In genomic region chr1:210237981-210238380, GRCh38 we compare ENCODE assay signal across 19 cellular contexts. TPM values are rescaled to one million over a fixed set of nuclear protein-coding genes. Genes with fewer than 3 reads are reported as not detected.
A peak's percentile ranks its signal among the peaks of the same experiment; 100 is the strongest.
DNase-seq lines count a peak whose midpoint lies in the region; ATAC-seq and TF ChIP-seq lines count a peak whose summit lies in the region.
"Had no signal": no experiment of that assay in that cellular context is flagged by ENCODE, and none has a peak within 500 bp of the region (broad histone marks: within the 10 kb centered on the region; RNA-seq: fewer than 3 reads in every experiment).

No MANE protein-coding gene starts in this region.

- H3K9ac ChIP-seq in neural progenitor cell, result no peak overlapping the region

- TF ChIP-seq CTCF in astrocyte of the cerebellum (IDR thresholded peaks at IDR 0.05; ENCODE audit: low read depth, low read length, missing control alignments) (no peak), fibroblast of the aortic adventitia (IDR thresholded peaks at IDR 0.05; ENCODE audit: insufficient read depth, low read length) (no peak), neural progenitor cell (IDR thresholded peaks at IDR 0.05) (no peak), suprapubic skin (IDR thresholded peaks at IDR 0.05) (no peak)

- H3K36me3 Mint-ChIP-seq in neural progenitor cell, result peaks cover 6% of the 10 kb centered on the region
- H3K36me3 Mint-ChIP-seq: activated naive CD8-positive, alpha-beta T cell treated with anti-CD3 and anti-CD28 coated beads, Interleukin-2, amount 10 ng/mL, durations not matched to agents 7 days and 5 days; CD8-positive, alpha-beta T cell had no signal

- ATAC-seq in HG03175 (IDR thresholded peaks at IDR 0.05; ENCODE audit: unreplicated experiment), result no peak
- no peak for ATAC-seq in GM21723 (IDR thresholded peaks at IDR 0.05; ENCODE audit: unreplicated experiment)
- ATAC-seq: activated CD4-positive, alpha-beta T cell treated with anti-CD3 and anti-CD28 coated beads for 36 hours; activated T-helper 17 cell treated with anti-CD3 and anti-CD28 coated beads, Interleukin-2, amount 50 U/mL, for 72 hours; CD8-positive, alpha-beta T cell; effector memory CD8-positive, alpha-beta T cell had no signal

- H3K9me3 ChIP-seq in neural progenitor cell (ENCODE audit: low read depth), result no peaks in the 10 kb centered on the region
- H3K9me3 ChIP-seq in suprapubic skin, result no peaks in the 10 kb centered on the region
- H3K9me3 ChIP-seq: MG63 had no signal

- H3K79me2 ChIP-seq in neural progenitor cell (ENCODE audit: low read depth), result no peaks in the 10 kb centered on the region

- H3K4me3 Mint-ChIP-seq in neural progenitor cell, result peak overlapping the region; percentile 67
- H3K4me3 Mint-ChIP-seq: activated CD4-positive, alpha-beta T cell treated with anti-CD3 and anti-CD28 coated beads for 36 hours; activated naive CD8-positive, alpha-beta T cell treated with anti-CD3 and anti-CD28 coated beads, Interleukin-2, amount 10 ng/mL, durations not matched to agents 7 days and 5 days; activated T-helper 17 cell treated with anti-CD3 and anti-CD28 coated beads, Interleukin-2, amount 50 U/mL, for 72 hours; CD8-positive, alpha-beta T cell; central memory CD8-positive, alpha-beta T cell; effector memory CD8-positive, alpha-beta T cell had no signal

- peaks cover 36% of the 10 kb centered on the region for H3K4me1 Mint-ChIP-seq in neural progenitor cell
- H3K4me1 Mint-ChIP-seq: activated naive CD8-positive, alpha-beta T cell treated with anti-CD3 and anti-CD28 coated beads, Interleukin-2, amount 10 ng/mL, durations not matched to agents 7 days and 5 days; central memory CD8-positive, alpha-beta T cell had no signal

- H3K4me1 ChIP-seq in neural progenitor cell (peaks cover 21% of the 10 kb centered on the region), suprapubic skin (peaks cover 65% of the 10 kb centered on the region)

- H3K27ac ChIP-seq in neural progenitor cell, result no peak overlapping the region
- peak overlapping the region; percentile 69 for H3K27ac ChIP-seq in suprapubic skin

- H3F3A ChIP-seq in neural progenitor cell (ENCODE audit: low read depth), result peaks cover 24% of the 10 kb centered on the region

- no peak overlapping the region for H3K27ac Mint-ChIP-seq in neural progenitor cell
- H3K27ac Mint-ChIP-seq: activated CD4-positive, alpha-beta T cell treated with anti-CD3 and anti-CD28 coated beads for 36 hours; activated naive CD8-positive, alpha-beta T cell treated with anti-CD3 and anti-CD28 coated beads, Interleukin-2, amount 10 ng/mL, durations not matched to agents 7 days and 5 days; activated T-helper 17 cell treated with anti-CD3 and anti-CD28 coated beads, Interleukin-2, amount 50 U/mL, for 72 hours; CD8-positive, alpha-beta T cell; effector memory CD8-positive, alpha-beta T cell had no signal

- WGBS in suprapubic skin, result 63% methylated on average over 4 of the region's 8 CpGs

- no peak overlapping the region for H2AFZ ChIP-seq in neural progenitor cell (replicated peaks)

- peak overlapping the region; percentile 20 for H3K4me3 ChIP-seq in astrocyte of the cerebellum (ENCODE audit: low read depth, low read length)
- peak overlapping the region; percentile 54 for H3K4me3 ChIP-seq in fibroblast of the aortic adventitia (ENCODE audit: low read depth, low read length)
- H3K4me3 ChIP-seq in neural progenitor cell, result no peak overlapping the region
- H3K4me3 ChIP-seq in suprapubic skin, result peak overlapping the region; percentile 1
- H3K4me3 ChIP-seq: MG63 had no signal

- TF ChIP-seq POLR2A in suprapubic skin (IDR thresholded peaks at IDR 0.05), result no peak

- no peak for TF ChIP-seq EP300 in suprapubic skin (IDR thresholded peaks at IDR 0.05)

- H3K27me3 Mint-ChIP-seq in neural progenitor cell (ENCODE audit: insufficient read depth, low read depth), result peaks cover 6% of the 10 kb centered on the region

- H3K27me3 ChIP-seq in neural progenitor cell, result peaks cover 48% of the 10 kb centered on the region
- H3K27me3 ChIP-seq in suprapubic skin, result peaks cover under 1% of the 10 kb centered on the region

- H3K9me3 Mint-ChIP-seq in neural progenitor cell, result no peaks in the 10 kb centered on the region
- H3K9me3 Mint-ChIP-seq: activated naive CD8-positive, alpha-beta T cell treated with anti-CD3 and anti-CD28 coated beads, Interleukin-2, amount 10 ng/mL, durations not matched to agents 7 days and 5 days; activated T-helper 17 cell treated with anti-CD3 and anti-CD28 coated beads, Interleukin-2, amount 50 U/mL, for 72 hours; CD8-positive, alpha-beta T cell; central memory CD8-positive, alpha-beta T cell; effector memory CD8-positive, alpha-beta T cell; type B pancreatic cell had no signal

- H3K36me3 ChIP-seq in neural progenitor cell (no peaks in the 10 kb centered on the region), suprapubic skin (peaks cover 4% of the 10 kb centered on the region)
- H3K36me3 ChIP-seq: MG63 had no signal

- H3K4me2 ChIP-seq in neural progenitor cell, result no peak overlapping the region

- no peak for DNase-seq in astrocyte of the cerebellum (ENCODE audit: low read depth)
- DNase-seq in fibroblast of the aortic adventitia (ENCODE audit: low read depth), result no peak
- no peak for DNase-seq in neural progenitor cell (ENCODE audit: low spot score)
- DNase-seq in suprapubic skin (ENCODE audit: low spot score in 2 of 2), result peak in 1 of 2 donors; percentile 53
- DNase-seq in cerebellar cortex (ENCODE audit: low spot score), result no peak
- DNase-seq: activated CD4-positive, alpha-beta T cell treated with anti-CD3 and anti-CD28 coated beads for 36 hours; activated naive CD8-positive, alpha-beta T cell treated with anti-CD3 and anti-CD28 coated beads, Interleukin-2, amount 10 ng/mL, durations not matched to agents 7 days and 5 days; CD8-positive, alpha-beta T cell; DMS79 treated with DMSO at 0.1 percent for 48 hours; effector memory CD8-positive, alpha-beta T cell; IMR-90; MG63; NCI-H187 treated with DMSO at 0.1 percent for 48 hours; RPMI8226 had no signal

- in situ Hi-C loops in astrocyte of the cerebellum (cut with HindIII; ENCODE audit: low sequenced_read_pairs), result no loop called here

- peaks cover 6% of the 10 kb centered on the region for H4K20me1 ChIP-seq in neural progenitor cell (ENCODE audit: low read depth)

RNA-seq across cellular contexts. Expression of gene SERTAD4, which starts 5.4 kb away (rescaled TPM):
- 16.7 TPM in 1 of 2 replicates, not detected in the other for total RNA-seq in fibroblast of the aortic adventitia (ENCODE audit: low replicate concordance)
- total RNA-seq in neural progenitor cell (ENCODE audit: low replicate concordance), result 2.5 and 2.8 TPM in 2 replicates
- total RNA-seq in suprapubic skin, result 10 to 100 TPM in 3 of 4 donors, 1 to 10 TPM in 1; 8.5 to 24.1 (median 16.8) TPM
- total RNA-seq: activated CD4-positive, alpha-beta T cell treated with anti-CD3 and anti-CD28 coated beads for 36 hours; activated naive CD8-positive, alpha-beta T cell treated with anti-CD3 and anti-CD28 coated beads, Interleukin-2, amount 10 ng/mL, durations not matched to agents 7 days and 5 days; activated T-helper 17 cell treated with anti-CD3 and anti-CD28 coated beads, Interleukin-2, amount 50 U/mL, for 72 hours; CD8-positive, alpha-beta T cell had no signal
